10 cellular contexts compared by ENCODE assay signal in the genomic region with DNA sequence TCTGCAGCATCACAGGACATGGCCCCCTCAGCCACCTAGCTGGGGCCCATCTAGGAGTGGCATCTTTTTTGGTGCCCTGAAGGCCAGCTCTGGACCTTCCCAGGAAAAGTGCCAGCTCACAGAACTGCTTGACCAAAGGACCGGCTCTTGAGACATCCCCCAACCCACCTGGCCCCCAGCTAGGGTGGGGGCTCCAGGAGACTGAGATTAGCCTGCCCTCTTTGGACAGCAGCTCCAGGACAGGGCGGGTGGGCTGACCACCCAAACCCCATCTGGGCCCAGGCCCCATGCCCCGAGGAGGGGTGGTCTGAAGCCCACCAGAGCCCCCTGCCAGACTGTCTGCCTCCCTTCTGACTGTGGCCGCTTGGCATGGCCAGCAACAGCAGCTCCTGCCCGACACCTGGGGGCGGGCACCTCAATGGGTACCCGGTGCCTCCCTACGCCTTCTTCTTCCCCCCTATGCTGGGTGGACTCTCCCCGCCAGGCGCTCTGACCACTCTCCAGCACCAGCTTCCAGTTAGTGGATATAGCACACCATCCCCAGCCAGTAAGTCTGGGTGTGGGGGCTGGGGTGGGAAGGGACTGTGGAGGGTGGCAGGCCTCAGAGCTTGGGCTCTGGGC. TPM values are rescaled to one million over a fixed set of nuclear protein-coding genes. Genes with fewer than 3 reads are reported as not detected.
DNase-seq lines count a peak whose midpoint lies in the region; ATAC-seq and TF ChIP-seq lines count a peak whose summit lies in the region.
"Had no signal": no experiment of that assay in that cellular context is flagged by ENCODE, and none has a peak within 500 bp of the region (broad histone marks: within the 10 kb centered on the region; RNA-seq: fewer than 3 reads in every experiment).

No MANE protein-coding gene starts in this region.

- peak overlapping the region; percentile 83 for H3K27ac Mint-ChIP-seq in CD8-positive, alpha-beta T cell

- H3K9me3 ChIP-seq in CD8-positive, alpha-beta T cell (ENCODE audit: low read length): no peaks in the 10 kb centered on the region
- H3K9me3 ChIP-seq in heart right ventricle: no peaks in the 10 kb centered on the region
- no peaks in the 10 kb centered on the region for H3K9me3 ChIP-seq in sigmoid colon

- no peak for TF ChIP-seq POLR2A in sigmoid colon (IDR thresholded peaks at IDR 0.05)

- no peaks in the 10 kb centered on the region for H3K9me3 Mint-ChIP-seq in CD8-positive, alpha-beta T cell
- H3K9me3 Mint-ChIP-seq: neural crest cell had no signal

- DNase-seq in CD8-positive, alpha-beta T cell: peak in 1 of 7 experiments; percentile 8
- DNase-seq in heart right ventricle (peak; percentile 4 to 19), sigmoid colon (no peak), NCI-H2107 treated with DMSO at 0.1 percent for 48 hours (lab: John Stamatoyannopoulos, UW; ENCODE audit: unreplicated experiment) (no peak), GM19240 (ENCODE audit: insufficient read length, low spot score) (no peak), NCI-H1436 treated with DMSO at 0.1 percent for 48 hours (lab: John Stamatoyannopoulos, UW) (no peak), amniotic stem cell (lab: John Stamatoyannopoulos, UW) (no peak)

- peaks cover 90% of the 10 kb centered on the region for H3K4me1 ChIP-seq in CD8-positive, alpha-beta T cell (ENCODE audit: insufficient read depth, low read length)
- H3K4me1 ChIP-seq in heart right ventricle (peaks cover 78 to 100% (median 98%) of the 10 kb centered on the region in 9 donors), sigmoid colon (peaks cover 0 to 100% (median 100%) of the 10 kb centered on the region in 4 donors)

- WGBS in heart right ventricle, 2 donors: 88 to 90% methylated on average over 10 of the region's 10 CpGs
- WGBS in sigmoid colon, 2 donors: 93 to 94% methylated on average over 10 of the region's 10 CpGs

- H3K27ac ChIP-seq in CD8-positive, alpha-beta T cell (ENCODE audit: low read depth, low read length): no peak overlapping the region
- H3K27ac ChIP-seq in VCaP (peak overlapping the region; percentile 61), heart right ventricle (peak overlapping the region in 9 of 10 donors; percentile 76 to 98 (median 87)), sigmoid colon (peak overlapping the region; percentile 87 to 98 (median 96))

- TF ChIP-seq CTCF in CD8-positive, alpha-beta T cell (IDR thresholded peaks at IDR 0.05): no peak
- TF ChIP-seq CTCF in VCaP (conservative IDR thresholded peaks at IDR 0.05) (no peak), heart right ventricle (IDR thresholded peaks at IDR 0.05) (no peak), sigmoid colon (IDR thresholded peaks at IDR 0.05) (no peak)

- no peak for ATAC-seq in CD8-positive, alpha-beta T cell
- ATAC-seq in heart right ventricle: peak in 1 of 8 donors; percentile 1

- H3K4me1 Mint-ChIP-seq in CD8-positive, alpha-beta T cell (ENCODE audit: low read depth): peaks cover 78% of the 10 kb centered on the region

- H3K27me3 Mint-ChIP-seq in CD8-positive, alpha-beta T cell (ENCODE audit: low read depth): no peaks in the 10 kb centered on the region

- POLR2A ChIA-PET in CD8-positive, alpha-beta T cell (lab: Charles Lee): interaction anchor here (1.2 to 2.3 kb wide), 2 partner anchors 9 to 10 kb away, joined by 7 to 18 read pairs; no protein-coding TSS in a partner anchor

- CTCF ChIA-PET in CD8-positive, alpha-beta T cell (lab: Charles Lee): interaction anchor here (0.6 to 5.0 kb wide), 9 partner anchors 10 to 204 kb away, joined by 3 to 25 read pairs (median 4); no protein-coding TSS in a partner anchor

- H3K27me3 ChIP-seq in CD8-positive, alpha-beta T cell (ENCODE audit: insufficient read depth, low read length): no peaks in the 10 kb centered on the region
- H3K27me3 ChIP-seq in heart right ventricle (no peaks in the 10 kb centered on the region), sigmoid colon (no peaks in the 10 kb centered on the region)

- intact Hi-C loops in CD8-positive, alpha-beta T cell (cut with DNase I, micrococcal nuclease): no loop called here
- intact Hi-C loops in heart right ventricle (cut with DNase I) (no loop called here), sigmoid colon (cut with DNase I) (no loop called here)

- H3K4me3 ChIP-seq in CD8-positive, alpha-beta T cell (ENCODE audit: low read depth, low read length): no peak overlapping the region
- H3K4me3 ChIP-seq in heart right ventricle (peak overlapping the region in 4 of 10 donors; percentile 2 to 49 (median 20)), sigmoid colon (no peak overlapping the region)

- TF ChIP-seq EP300 in sigmoid colon (IDR thresholded peaks at IDR 0.05): no peak

- H3K36me3 Mint-ChIP-seq in CD8-positive, alpha-beta T cell: peaks cover 30% of the 10 kb centered on the region

- peak overlapping the region; percentile 39 for H3K4me3 Mint-ChIP-seq in CD8-positive, alpha-beta T cell
- H3K4me3 Mint-ChIP-seq: neural crest cell had no signal

- peaks cover 8% of the 10 kb centered on the region for H3K36me3 ChIP-seq in CD8-positive, alpha-beta T cell (ENCODE audit: insufficient read depth, low read length)
- H3K36me3 ChIP-seq in heart right ventricle (peaks cover 0 to 30% (median 0%) of the 10 kb centered on the region in 9 donors), sigmoid colon (no peaks in the 10 kb centered on the region)

RNA-seq across cellular contexts. Expression of gene RARA, which starts 22.0 kb away (rescaled TPM):
- 100 to 1,000 TPM; 133 TPM for total RNA-seq in CD8-positive, alpha-beta T cell
- total RNA-seq in heart right ventricle (10 to 100 TPM; 11.2 to 34.0 (median 18.3) TPM), sigmoid colon (10 to 100 TPM; 15.8 to 27.3 (median 20.5) TPM)
- polyA plus RNA-seq in heart right ventricle (10 to 100 TPM; 19.0 to 20.8 TPM), sigmoid colon (10 to 100 TPM; 26.4 to 29.6 (median 27.8) TPM)

RNA-seq across cellular contexts. Expression of gene GJD3, which starts 33.6 kb away (rescaled TPM):
- not detected for total RNA-seq in CD8-positive, alpha-beta T cell
- total RNA-seq in heart right ventricle (1 to 10 TPM in 9 of 10 donors, under 1 TPM in 1; 0.79 to 6.2 (median 2.1) TPM), sigmoid colon (1 to 10 TPM in 1 of 4 donors, under 1 TPM in 1, not detected in 2; 0.49 to 2.1 TPM)
- polyA plus RNA-seq in heart right ventricle (under 1 TPM; 0.65 to 0.88 TPM), sigmoid colon (under 1 TPM in 1 of 3 donors, not detected in 2; 0.64 TPM)
- total RNA-seq: neural crest cell had no signal
- polyA plus RNA-seq: aorta had no signal

RNA-seq across cellular contexts. Expression of gene CDC6, which starts 43.3 kb away (rescaled TPM):
- total RNA-seq in CD8-positive, alpha-beta T cell: 1 to 10 TPM; 2.0 to 2.9 TPM
- total RNA-seq in heart right ventricle (1 to 10 TPM in 4 of 10 donors, under 1 TPM in 6; 0.49 to 3.0 (median 0.86) TPM), sigmoid colon (1 to 10 TPM in 1 of 4 donors, under 1 TPM in 2, not detected in 1; 0.33 to 1.5 (median 0.83) TPM)
- polyA plus RNA-seq in heart right ventricle (1 to 10 TPM in 1 of 2 donors, under 1 TPM in 1; 0.66 to 1.8 TPM), sigmoid colon (10 to 100 TPM in 1 of 3 donors, 1 to 10 TPM in 2; 2.4 to 10.9 (median 8.6) TPM)

Comparison
In these comparisons a context has a peak if more than half of its experiments do, and no peak if none do; other contexts are left out.
1. DNase-seq: peak in heart right ventricle (2 of 2); none in sigmoid colon (single experiment), NCI-H2107 treated with DMSO at 0.1 percent for 48 hours (single experiment), GM19240 (single experiment), NCI-H1436 treated with DMSO at 0.1 percent for 48 hours (single experiment) and amniotic stem cell (single experiment).